Comparison of ENCODE assay signal across 21 cellular contexts in genomic region chr15:85700767-85701166, GRCh38.
DNase-seq lines count a peak whose midpoint lies in the region; ATAC-seq and TF ChIP-seq lines count a peak whose summit lies in the region.
"Had no signal": no experiment of that assay in that cellular context is flagged by ENCODE, and none has a peak within 500 bp of the region (broad histone marks: within the 10 kb centered on the region; RNA-seq: fewer than 3 reads in every experiment).

No MANE protein-coding gene starts in this region.

- no peaks in the 10 kb centered on the region for H3K9me3 Mint-ChIP-seq in activated CD8-positive, alpha-beta memory T cell treated with anti-CD3 and anti-CD28 coated beads, Interleukin-2, amount 10 ng/mL, durations not matched to agents 7 days and 5 days (ENCODE audit: low read depth)
- H3K9me3 Mint-ChIP-seq in IgD-negative memory B cell = no peaks in the 10 kb centered on the region
- H3K9me3 Mint-ChIP-seq in activated naive CD8-positive, alpha-beta T cell treated with anti-CD3 and anti-CD28 coated beads, Interleukin-2, amount 50 U/mL, for 24 hours = no peaks in the 10 kb centered on the region
- H3K9me3 Mint-ChIP-seq in endodermal cell = no peaks in the 10 kb centered on the region
- H3K9me3 Mint-ChIP-seq: neural progenitor cell had no signal

- H3K4me2 ChIP-seq in smooth muscle cell = no peak overlapping the region
- H3K4me2 ChIP-seq: neural progenitor cell had no signal

- H3K27ac ChIP-seq in smooth muscle cell (ENCODE audit: low read depth) = peak overlapping the region; percentile 97
- H3K27ac ChIP-seq in endodermal cell (ENCODE audit: low read depth, low read length) = no peak overlapping the region
- H3K27ac ChIP-seq: C4-2B, neural progenitor cell had no signal

- H3K79me2 ChIP-seq in smooth muscle cell (ENCODE audit: low read depth) = no peaks in the 10 kb centered on the region

- H3K9ac ChIP-seq in smooth muscle cell (ENCODE audit: low read depth) = no peak overlapping the region
- H3K9ac ChIP-seq in endodermal cell (ENCODE audit: extremely low read depth, low read length, poor library complexity, severe bottlenecking) = no peak overlapping the region
- H3K9ac ChIP-seq: neural progenitor cell had no signal

- no peaks in the 10 kb centered on the region for H3K27me3 ChIP-seq in smooth muscle cell (ENCODE audit: low read depth)
- H3K27me3 ChIP-seq in endodermal cell (ENCODE audit: control insufficient read depth, insufficient read depth, low read length, poor library complexity, severe bottlenecking) = no peaks in the 10 kb centered on the region
- H3K27me3 ChIP-seq: neural progenitor cell had no signal

- peaks cover 33% of the 10 kb centered on the region for H3K36me3 Mint-ChIP-seq in activated CD8-positive, alpha-beta memory T cell treated with anti-CD3 and anti-CD28 coated beads, Interleukin-2, amount 10 ng/mL, durations not matched to agents 7 days and 5 days
- H3K36me3 Mint-ChIP-seq in IgD-negative memory B cell (peaks cover 3% of the 10 kb centered on the region), endodermal cell (ENCODE audit: low read depth) (peaks cover 22% of the 10 kb centered on the region)
- peaks cover 19% of the 10 kb centered on the region for H3K36me3 Mint-ChIP-seq in activated naive CD8-positive, alpha-beta T cell treated with anti-CD3 and anti-CD28 coated beads, Interleukin-2, amount 50 U/mL, for 24 hours (ENCODE audit: low read depth)

- peaks cover 33% of the 10 kb centered on the region for H3F3A ChIP-seq in smooth muscle cell (ENCODE audit: low read depth)

- H2AFZ ChIP-seq in smooth muscle cell (ENCODE audit: low read depth) = no peak overlapping the region
- H2AFZ ChIP-seq: neural progenitor cell had no signal

- CTCF ChIA-PET in activated CD8-positive, alpha-beta memory T cell treated with anti-CD3 and anti-CD28 coated beads, Interleukin-2, amount 10 ng/mL, durations not matched to agents 7 days and 5 days (lab: Charles Lee) = interaction anchor here (1.5 kb wide), 1 partner anchor 11 kb away, joined by 4 read pairs; no protein-coding TSS in a partner anchor

- H3K4me1 ChIP-seq in smooth muscle cell (ENCODE audit: low read depth) (peaks cover 25% of the 10 kb centered on the region), endodermal cell (ENCODE audit: control insufficient read depth, insufficient read depth, low read length) (no peaks in the 10 kb centered on the region)

- WGBS in smooth muscle cell (ENCODE audit: low lambda C conversion rate) = 91% methylated on average over 3 of the region's 3 CpGs
- WGBS in endodermal cell (ENCODE audit: insufficient coverage in 1 of 2, insufficient read length in 1 of 2), 2 experiments = 97% methylated on average over 2 of the region's 3 CpGs; no CpG with 5 or more reads in 1 of the 2 experiments

- no peaks in the 10 kb centered on the region for H3K36me3 ChIP-seq in smooth muscle cell (ENCODE audit: low read depth)
- peaks cover 68% of the 10 kb centered on the region for H3K36me3 ChIP-seq in endodermal cell (ENCODE audit: control insufficient read depth, insufficient read depth, low read length)
- H3K36me3 ChIP-seq: neural progenitor cell had no signal

- H3K4me3 Mint-ChIP-seq in activated CD8-positive, alpha-beta memory T cell treated with anti-CD3 and anti-CD28 coated beads, Interleukin-2, amount 10 ng/mL, durations not matched to agents 7 days and 5 days = no peak overlapping the region
- peak overlapping the region in 3 of 4 donors; percentile 67 to 93 (median 77) for H3K4me3 Mint-ChIP-seq in IgD-negative memory B cell
- no peak overlapping the region for H3K4me3 Mint-ChIP-seq in activated naive CD8-positive, alpha-beta T cell treated with anti-CD3 and anti-CD28 coated beads, Interleukin-2, amount 50 U/mL, for 24 hours
- H3K4me3 Mint-ChIP-seq in endodermal cell = no peak overlapping the region
- H3K4me3 Mint-ChIP-seq: neural progenitor cell had no signal

- ATAC-seq in activated CD8-positive, alpha-beta memory T cell treated with anti-CD3 and anti-CD28 coated beads, Interleukin-2, amount 10 ng/mL, durations not matched to agents 7 days and 5 days = no peak
- no peak for ATAC-seq in activated naive CD8-positive, alpha-beta T cell treated with anti-CD3 and anti-CD28 coated beads, Interleukin-2, amount 50 U/mL, for 24 hours
- ATAC-seq: Panc1 had no signal

- H3K4me3 ChIP-seq in smooth muscle cell (no peak overlapping the region), endodermal cell (ENCODE audit: low read length) (no peak overlapping the region)
- H3K4me3 ChIP-seq: neural progenitor cell had no signal

- H3K27ac Mint-ChIP-seq in activated CD8-positive, alpha-beta memory T cell treated with anti-CD3 and anti-CD28 coated beads, Interleukin-2, amount 10 ng/mL, durations not matched to agents 7 days and 5 days = peak overlapping the region; percentile 55
- H3K27ac Mint-ChIP-seq in IgD-negative memory B cell = peak overlapping the region; percentile 79 to 98 (median 97)
- peak overlapping the region; percentile 83 for H3K27ac Mint-ChIP-seq in activated naive CD8-positive, alpha-beta T cell treated with anti-CD3 and anti-CD28 coated beads, Interleukin-2, amount 50 U/mL, for 24 hours
- H3K27ac Mint-ChIP-seq in endodermal cell = no peak overlapping the region
- H3K27ac Mint-ChIP-seq: neural progenitor cell had no signal

- peaks cover 47% of the 10 kb centered on the region for H3K4me1 Mint-ChIP-seq in activated CD8-positive, alpha-beta memory T cell treated with anti-CD3 and anti-CD28 coated beads, Interleukin-2, amount 10 ng/mL, durations not matched to agents 7 days and 5 days
- H3K4me1 Mint-ChIP-seq in IgD-negative memory B cell (peaks cover 49 to 57% (median 53%) of the 10 kb centered on the region in 3 donors), endodermal cell (peaks cover 12% of the 10 kb centered on the region)
- peaks cover 65% of the 10 kb centered on the region for H3K4me1 Mint-ChIP-seq in activated naive CD8-positive, alpha-beta T cell treated with anti-CD3 and anti-CD28 coated beads, Interleukin-2, amount 50 U/mL, for 24 hours

- DNase-seq in activated CD8-positive, alpha-beta memory T cell treated with anti-CD3 and anti-CD28 coated beads, Interleukin-2, amount 10 ng/mL, durations not matched to agents 7 days and 5 days = no peak
- no peak for DNase-seq in activated CD8-positive, alpha-beta memory T cell treated with anti-CD3 and anti-CD28 coated beads, Interleukin-2, amount 50 U/mL, for 4 hours
- DNase-seq in activated naive CD8-positive, alpha-beta T cell treated with anti-CD3 and anti-CD28 coated beads, Interleukin-2, amount 50 U/mL, for 24 hours = no peak
- DNase-seq in smooth muscle cell (lab: John Stamatoyannopoulos, UW; ENCODE audit: unreplicated experiment) (no peak), endodermal cell (no peak), NCI-H187 treated with DMSO at 0.1 percent for 48 hours (lab: John Stamatoyannopoulos, UW) (no peak), NCI-H774 (lab: John Stamatoyannopoulos, UW) (no peak)
- DNase-seq: activated T-cell treated with anti-CD3 and anti-CD28 coated beads, Interleukin-2, amount 50 U/mL, for 48 hours; anterior cingulate cortex; cerebellar nuclear complex; DMS79; effector memory CD4-positive, alpha-beta T cell; GOT3; mesenchymal stem cell; NCI-H1417; NCI-H2171; NCI-H82 had no signal

- no peaks in the 10 kb centered on the region for H4K20me1 ChIP-seq in smooth muscle cell (ENCODE audit: low read depth)

- H3K9me3 ChIP-seq in smooth muscle cell (replicated peaks; ENCODE audit: low read depth) (no peaks in the 10 kb centered on the region), endodermal cell (ENCODE audit: control insufficient read depth, low read length) (no peaks in the 10 kb centered on the region)

- H3K27me3 Mint-ChIP-seq in activated CD8-positive, alpha-beta memory T cell treated with anti-CD3 and anti-CD28 coated beads, Interleukin-2, amount 10 ng/mL, durations not matched to agents 7 days and 5 days = no peaks in the 10 kb centered on the region
- H3K27me3 Mint-ChIP-seq in IgD-negative memory B cell (no peaks in the 10 kb centered on the region), endodermal cell (ENCODE audit: insufficient read depth) (no peaks in the 10 kb centered on the region)
- H3K27me3 Mint-ChIP-seq in activated naive CD8-positive, alpha-beta T cell treated with anti-CD3 and anti-CD28 coated beads, Interleukin-2, amount 50 U/mL, for 24 hours = no peaks in the 10 kb centered on the region

- TF ChIP-seq CTCF in smooth muscle cell (IDR thresholded peaks at IDR 0.05; ENCODE audit: borderline replicate concordance, insufficient read depth, poor library complexity, severe bottlenecking) (no peak), endodermal cell (conservative IDR thresholded peaks at IDR 0.05) (no peak)

Comparison
In these comparisons a context has a peak if more than half of its experiments do, and no peak if none do; other contexts are left out.
1. H3K4me3 Mint-ChIP-seq: peak in IgD-negative memory B cell (3 of 4); none in activated CD8-positive, alpha-beta memory T cell treated with anti-CD3 and anti-CD28 coated beads, Interleukin-2, amount 10 ng/mL, durations not matched to agents 7 days and 5 days (single experiment), activated naive CD8-positive, alpha-beta T cell treated with anti-CD3 and anti-CD28 coated beads, Interleukin-2, amount 50 U/mL, for 24 hours (single experiment) and endodermal cell (single experiment).